ENCODE assay signal across 9 cellular contexts in the genomic region with DNA sequence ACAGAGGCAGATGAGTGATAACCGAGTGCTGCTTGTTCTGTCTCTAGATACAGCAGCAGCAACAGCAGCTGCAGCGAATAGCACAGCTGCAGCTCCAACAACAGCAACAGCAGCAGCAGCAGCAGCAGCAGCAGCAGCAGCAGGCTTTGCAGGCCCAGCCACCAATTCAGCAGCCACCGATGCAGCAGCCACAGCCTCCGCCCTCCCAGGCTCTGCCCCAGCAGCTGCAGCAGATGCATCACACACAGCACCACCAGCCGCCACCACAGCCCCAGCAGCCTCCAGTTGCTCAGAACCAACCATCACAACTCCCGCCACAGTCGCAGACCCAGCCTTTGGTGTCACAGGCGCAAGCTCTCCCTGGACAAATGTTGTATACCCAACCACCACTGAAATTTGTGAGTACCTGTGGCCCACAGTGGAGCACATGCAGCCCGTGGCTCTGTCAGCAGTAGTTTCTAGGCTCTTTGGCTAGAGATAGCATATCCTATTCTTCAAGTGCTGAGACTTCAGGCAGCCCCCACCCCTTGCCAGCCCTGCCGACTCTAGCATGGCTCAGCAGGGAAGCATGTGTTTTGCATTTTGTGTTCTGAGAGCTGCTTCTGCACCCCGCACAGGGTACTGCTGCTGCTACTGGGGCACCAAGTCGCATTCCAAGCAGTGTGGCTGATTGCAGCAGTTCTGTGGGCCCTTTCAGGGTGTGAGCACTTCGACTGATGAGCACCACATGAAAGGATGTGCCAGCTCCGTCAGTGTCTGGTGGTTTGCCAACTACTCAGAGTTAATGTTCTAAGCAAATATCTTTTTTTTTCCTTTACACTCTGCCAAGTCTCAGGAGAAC. TPM values are rescaled to one million over a fixed set of nuclear protein-coding genes. Genes with fewer than 3 reads are reported as not detected.
DNase-seq lines count a peak whose midpoint lies in the region; ATAC-seq, FAIRE-seq and TF ChIP-seq lines count a peak whose summit lies in the region.
"Had no signal": no experiment of that assay in that cellular context is flagged by ENCODE, and none has a peak within 500 bp of the region (broad histone marks: within the 10 kb centered on the region; RNA-seq: fewer than 3 reads in every experiment).

No MANE protein-coding gene starts in this region.

- no peak for FAIRE-seq in kidney (lab: Jason Lieb, UNC)

- H3K4me3 ChIP-seq in AG09309 (ENCODE audit: control insufficient read depth, low read depth, low read length) (no peak overlapping the region), breast epithelium (no peak overlapping the region), WERI-Rb-1 (ENCODE audit: low read depth, low read length) (no peak overlapping the region), kidney (ENCODE audit: low read length in 2 of 2) (no peak overlapping the region)
- H3K4me3 ChIP-seq: lung had no signal

- no peaks in the 10 kb centered on the region for H3K9me3 Mint-ChIP-seq in nephron

- H3K4me1 Mint-ChIP-seq in T-helper 17 cell (peaks cover 57% of the 10 kb centered on the region), nephron (peaks cover 3% of the 10 kb centered on the region)

- H3K4me1 ChIP-seq in breast epithelium (peaks cover 8 to 34% of the 10 kb centered on the region in 2 donors), kidney (ENCODE audit: control insufficient read depth in 1 of 2, insufficient read depth in 1 of 2, low read depth in 1 of 2, low read length in 2 of 2) (peaks cover 22 to 28% of the 10 kb centered on the region in 2 donors)

- H3K36me3 ChIP-seq in breast epithelium, result no peaks in the 10 kb centered on the region
- H3K36me3 ChIP-seq in WERI-Rb-1, result peaks cover 61% of the 10 kb centered on the region
- peaks cover 36 to 48% of the 10 kb centered on the region in 2 donors for H3K36me3 ChIP-seq in kidney (ENCODE audit: control insufficient read depth in 1 of 2, insufficient read depth in 2 of 2, low read length in 2 of 2)

- H3K4me3 Mint-ChIP-seq in T-helper 17 cell (peak overlapping the region; percentile 86), nephron (peak overlapping the region in 1 of 3 experiments; percentile 36)

- DNase-seq in AG09309 (ENCODE audit: low read depth), result peak; percentile 74
- peak; percentile 33 to 65 (median 59) for DNase-seq in T-helper 17 cell
- peak in 1 of 2 donors; percentile 47 for DNase-seq in breast epithelium (ENCODE audit: low spot score in 2 of 2)
- DNase-seq in WERI-Rb-1, result no peak
- no peak for DNase-seq in kidney
- no peak for DNase-seq in NCI-H510A treated with DMSO at 0.1 percent for 48 hours (lab: John Stamatoyannopoulos, UW)

- intact Hi-C loops in breast epithelium (cut with DNase I; ENCODE audit: low total_unique reads) (no loop called here), kidney (cut with DNase I) (no loop called here)

- H3K27ac ChIP-seq in breast epithelium (peak overlapping the region; percentile 49 to 85), WERI-Rb-1 (no peak overlapping the region), kidney (ENCODE audit: low read depth in 2 of 2, low read length in 2 of 2) (peak overlapping the region in 1 of 2 donors; percentile 7)

- H3K9me3 ChIP-seq in T-helper 17 cell (ENCODE audit: control insufficient read depth, low read length, poor library complexity, severe bottlenecking), result no peaks in the 10 kb centered on the region
- no peaks in the 10 kb centered on the region for H3K9me3 ChIP-seq in breast epithelium
- H3K9me3 ChIP-seq in WERI-Rb-1 (ENCODE audit: severe bottlenecking), result no peaks in the 10 kb centered on the region
- H3K9me3 ChIP-seq in kidney (ENCODE audit: control insufficient read depth in 1 of 2, low read length in 2 of 2), result no peaks in the 10 kb centered on the region

- TF ChIP-seq POLR2A in breast epithelium (IDR thresholded peaks at IDR 0.05), result no peak

- H3K27me3 ChIP-seq in breast epithelium (no peaks in the 10 kb centered on the region), WERI-Rb-1 (ENCODE audit: insufficient read depth, low read depth, severe bottlenecking) (no peaks in the 10 kb centered on the region)

- H3K27ac Mint-ChIP-seq in T-helper 17 cell, result peak overlapping the region; percentile 91
- H3K27ac Mint-ChIP-seq in nephron, result peak overlapping the region in 2 of 3 experiments; percentile 86 to 91

- H3K36me3 Mint-ChIP-seq in T-helper 17 cell (ENCODE audit: low read depth), result peaks cover 4% of the 10 kb centered on the region
- peaks cover 53% of the 10 kb centered on the region for H3K36me3 Mint-ChIP-seq in nephron (ENCODE audit: low read depth)

- H3K27me3 Mint-ChIP-seq in T-helper 17 cell (no peaks in the 10 kb centered on the region), nephron (ENCODE audit: low read depth) (no peaks in the 10 kb centered on the region)

- no peak for TF ChIP-seq CTCF in AG09309 (IDR thresholded peaks at IDR 0.05; ENCODE audit: control insufficient read depth, insufficient read depth, low read depth, low read length, missing control alignments)
- TF ChIP-seq CTCF in breast epithelium (IDR thresholded peaks at IDR 0.05), result no peak
- TF ChIP-seq CTCF in nephron (IDR thresholded peaks at IDR 0.05; ENCODE audit: unreplicated experiment in 3 of 3), result no peak
- no peak for TF ChIP-seq CTCF in WERI-Rb-1 (IDR thresholded peaks at IDR 0.05; ENCODE audit: low read depth, low read length)
- TF ChIP-seq CTCF in kidney (IDR thresholded peaks at IDR 0.05; ENCODE audit: borderline replicate concordance, extremely low read depth, insufficient read depth), result no peak

- ATAC-seq in T-helper 17 cell, result peak; percentile 69
- ATAC-seq in HG03520 (IDR thresholded peaks at IDR 0.05; ENCODE audit: unreplicated experiment), result no peak

- H3K9ac ChIP-seq in kidney (ENCODE audit: low read length in 2 of 2), result no peak overlapping the region

RNA-seq across cellular contexts. Expression of gene MED15, which starts 59.2 kb away (rescaled TPM):
- total RNA-seq in T-helper 17 cell (100 to 1,000 TPM; 207 to 251 TPM), breast epithelium (10 to 100 TPM; 36.6 to 53.1 (median 52.3) TPM), kidney (102 TPM)
- polyA plus RNA-seq in kidney (ENCODE audit: insufficient read depth, low read depth, low replicate concordance), result 31.7 TPM

Comparison
In these comparisons a context has a peak if more than half of its experiments do, and no peak if none do; other contexts are left out.
1. DNase-seq: peak in AG09309 (single experiment) and T-helper 17 cell (3 of 3); none in WERI-Rb-1 (single experiment), kidney (single experiment) and NCI-H510A treated with DMSO at 0.1 percent for 48 hours (single experiment).